ENCODE assay signal across 26 cellular contexts in genomic region chr20:8089668-8090067, GRCh38. TPM values are rescaled to one million over a fixed set of nuclear protein-coding genes. Genes with fewer than 3 reads are reported as not detected.
A peak's percentile ranks its signal among the peaks of the same experiment; 100 is the strongest.
DNase-seq lines count a peak whose midpoint lies in the region; ATAC-seq, FAIRE-seq and TF ChIP-seq lines count a peak whose summit lies in the region.
"Had no signal": no experiment of that assay in that cellular context is flagged by ENCODE, and none has a peak within 500 bp of the region (broad histone marks: within the 10 kb centered on the region; RNA-seq: fewer than 3 reads in every experiment).

No MANE protein-coding gene starts in this region.

- H3K27ac Mint-ChIP-seq in activated CD4-positive, alpha-beta memory T cell treated with anti-CD3 and anti-CD28 coated beads, Interleukin-2, amount 10 ng/mL, durations not matched to agents 7 days and 5 days = no peak overlapping the region
- H3K27ac Mint-ChIP-seq: CD4-positive, alpha-beta T cell; H9; HFFc6 had no signal

- H3K79me1 ChIP-seq in H1 (ENCODE audit: low read depth, low read length) = no peaks in the 10 kb centered on the region

- H3K9me3 ChIP-seq in H1 (ENCODE audit: insufficient read depth in 2 of 2, low read depth in 1 of 2, low read length in 1 of 2) (no peaks in the 10 kb centered on the region), mesodermal cell (ENCODE audit: control insufficient read depth, low read length) (no peaks in the 10 kb centered on the region), smooth muscle cell (replicated peaks; ENCODE audit: low read depth) (no peaks in the 10 kb centered on the region)
- H3K9me3 ChIP-seq: BLaER1 had no signal

- H3K79me2 ChIP-seq in H1 (ENCODE audit: control insufficient read depth in 1 of 2, insufficient read depth in 2 of 2, low read length in 2 of 2) (no peaks in the 10 kb centered on the region), smooth muscle cell (ENCODE audit: low read depth) (no peaks in the 10 kb centered on the region)

- no peak overlapping the region for H2BK5ac ChIP-seq in H1 (ENCODE audit: low read depth, low read length)

- no peaks in the 10 kb centered on the region for H3K4me1 Mint-ChIP-seq in activated CD4-positive, alpha-beta memory T cell treated with anti-CD3 and anti-CD28 coated beads, Interleukin-2, amount 10 ng/mL, durations not matched to agents 7 days and 5 days

- H3K4ac ChIP-seq in H1 (replicated peaks; ENCODE audit: insufficient read length, low read depth, low read length) = no peak overlapping the region

- H3K23ac ChIP-seq in H1 (ENCODE audit: insufficient read length) = no peak overlapping the region

- no peak overlapping the region for H3K9ac ChIP-seq in H1 (replicated peaks in 1 of 4; ENCODE audit: extremely low read depth in 1 of 4, low read depth in 3 of 4, low read length in 3 of 4)
- no peak overlapping the region for H3K9ac ChIP-seq in smooth muscle cell (ENCODE audit: low read depth)
- H3K9ac ChIP-seq: BLaER1 had no signal

- H3K4me1 ChIP-seq in H1 (replicated peaks in 1 of 4; ENCODE audit: control insufficient read depth in 3 of 4, insufficient read depth in 4 of 4, low read length in 3 of 4) = no peaks in the 10 kb centered on the region
- no peaks in the 10 kb centered on the region for H3K4me1 ChIP-seq in mesodermal cell (ENCODE audit: control insufficient read depth, insufficient read depth, low read length, poor library complexity, severe bottlenecking)
- peaks cover 6% of the 10 kb centered on the region for H3K4me1 ChIP-seq in smooth muscle cell (ENCODE audit: low read depth)
- H3K4me1 ChIP-seq: BLaER1 had no signal

- no peak overlapping the region for H2BK15ac ChIP-seq in H1 (ENCODE audit: low read length)

- H3K27me3 Mint-ChIP-seq in activated CD4-positive, alpha-beta memory T cell treated with anti-CD3 and anti-CD28 coated beads, Interleukin-2, amount 10 ng/mL, durations not matched to agents 7 days and 5 days = peaks cover 2% of the 10 kb centered on the region

- DNase-seq in NCI-H82 (lab: John Stamatoyannopoulos, UW) = peak; percentile 14
- DNase-seq in NCI-H82 treated with DMSO at 0.1 percent for 48 hours (lab: John Stamatoyannopoulos, UW; ENCODE audit: unreplicated experiment) = no peak
- no peak for DNase-seq in H1 (ENCODE audit: low read depth in 1 of 2, low spot score in 2 of 2)
- no peak for DNase-seq in smooth muscle cell (lab: John Stamatoyannopoulos, UW; ENCODE audit: unreplicated experiment)
- DNase-seq in activated CD4-positive, alpha-beta memory T cell treated with anti-CD3 and anti-CD28 coated beads, Interleukin-2, amount 10 ng/mL, durations not matched to agents 7 days and 5 days = no peak
- no peak for DNase-seq in MV-4-11 (lab: John Stamatoyannopoulos, UW)
- DNase-seq: ACHN; CD4-positive, alpha-beta T cell; COR-L47; DMS 273 treated with DMSO at 0.1 percent for 48 hours; DMS79 treated with DMSO at 0.1 percent for 48 hours; H9; HFFc6; KG1; NCI-H1092 treated with DMSO at 0.1 percent for 48 hours; NCI-H1436 treated with DMSO at 0.1 percent for 48 hours; NCI-H1930; NCI-H2227 treated with DMSO at 0.1 percent for 48 hours; NCI-H510A; NK-92 treated with Interleukin-12 subunit alpha and Interleukin-12 subunit beta, amount 100 ng/mL, for 24 hours; SHP77 treated with DMSO at 0.1 percent for 48 hours had no signal

- H3K36me3 Mint-ChIP-seq in activated CD4-positive, alpha-beta memory T cell treated with anti-CD3 and anti-CD28 coated beads, Interleukin-2, amount 10 ng/mL, durations not matched to agents 7 days and 5 days (ENCODE audit: low read depth) = no peaks in the 10 kb centered on the region

- H3K4me3 Mint-ChIP-seq in activated CD4-positive, alpha-beta memory T cell treated with anti-CD3 and anti-CD28 coated beads, Interleukin-2, amount 10 ng/mL, durations not matched to agents 7 days and 5 days = no peak overlapping the region
- H3K4me3 Mint-ChIP-seq: CD4-positive, alpha-beta T cell; H9; HFFc6 had no signal

- no peak overlapping the region for H3K14ac ChIP-seq in H1 (ENCODE audit: insufficient read length)

- no peak for TF ChIP-seq EP300 in H1 (IDR thresholded peaks at IDR 0.05; ENCODE audit: borderline replicate concordance in 1 of 2, low read depth in 2 of 2, low read length in 2 of 2)

- TF ChIP-seq POLR2A in H1 (IDR thresholded peaks at IDR 0.05; ENCODE audit: control extremely low read depth in 1 of 2, low read depth in 2 of 2, low read length in 2 of 2) = no peak

- no peak for TF ChIP-seq RAD21 in H1 (IDR thresholded peaks at IDR 0.05 in 1 of 2, conservative IDR thresholded peaks at IDR 0.05 in 1 of 2; ENCODE audit: low read depth in 2 of 2, low read length in 2 of 2)

- H3K9me3 Mint-ChIP-seq in activated CD4-positive, alpha-beta memory T cell treated with anti-CD3 and anti-CD28 coated beads, Interleukin-2, amount 10 ng/mL, durations not matched to agents 7 days and 5 days = no peaks in the 10 kb centered on the region
- H3K9me3 Mint-ChIP-seq: CD4-positive, alpha-beta T cell; H9; HFFc6 had no signal

- peak overlapping the region; percentile 10; the same call in 1 of the 2 replicates for H2AFZ ChIP-seq in H1 (ENCODE audit: low read length)
- H2AFZ ChIP-seq in smooth muscle cell (ENCODE audit: low read depth) = no peak overlapping the region

- H3K27me3 ChIP-seq in H1 (replicated peaks in 1 of 4; ENCODE audit: control insufficient read depth in 3 of 4, extremely low read depth in 1 of 4, insufficient read depth in 3 of 4, low read length in 3 of 4) (no peaks in the 10 kb centered on the region), smooth muscle cell (ENCODE audit: low read depth) (no peaks in the 10 kb centered on the region)
- H3K27me3 ChIP-seq: BLaER1 had no signal

- CTCF ChIA-PET in H1 (lab: Charles Lee; ENCODE audit: partially characterized antibody) = interaction anchor here (1.2 to 1.4 kb wide), 2 partner anchors 38 to 633 kb away, joined by 3 to 4 read pairs; no protein-coding TSS in a partner anchor
- CTCF ChIA-PET in activated CD4-positive, alpha-beta memory T cell treated with anti-CD3 and anti-CD28 coated beads, Interleukin-2, amount 10 ng/mL, durations not matched to agents 7 days and 5 days (lab: Charles Lee) = no interaction called here

- H4K8ac ChIP-seq in H1 (ENCODE audit: extremely low read depth, insufficient read depth, low read length) = no peak overlapping the region

- H3F3A ChIP-seq in smooth muscle cell (ENCODE audit: low read depth) = no peaks in the 10 kb centered on the region

- H2BK120ac ChIP-seq in H1 (replicated peaks; ENCODE audit: low read depth, low read length) = no peak overlapping the region

- no peak overlapping the region for H2BK12ac ChIP-seq in H1 (ENCODE audit: low read depth, low read length)

- H4K20me1 ChIP-seq in H1 (replicated peaks in 1 of 2; ENCODE audit: control insufficient read depth in 1 of 2, insufficient read depth in 2 of 2, low read length in 2 of 2) (no peaks in the 10 kb centered on the region), smooth muscle cell (ENCODE audit: low read depth) (no peaks in the 10 kb centered on the region)
- H4K20me1 ChIP-seq: BLaER1 had no signal

- no peak overlapping the region for H3K4me2 ChIP-seq in H1 (ENCODE audit: insufficient read depth in 1 of 2, low read depth in 2 of 2, low read length in 2 of 2)
- peak overlapping the region; percentile 42 for H3K4me2 ChIP-seq in smooth muscle cell
- H3K4me2 ChIP-seq: BLaER1 had no signal

- no peak overlapping the region for H4K91ac ChIP-seq in H1 (replicated peaks; ENCODE audit: insufficient read length, low read length)

- no peak for FAIRE-seq in H1 (lab: Jason Lieb, UNC)

- H3K18ac ChIP-seq in H1 (ENCODE audit: extremely low read depth, low read length) = no peak overlapping the region

- H3K56ac ChIP-seq in H1 (replicated peaks; ENCODE audit: insufficient read length, low read depth, low read length) = no peak overlapping the region

- TF ChIP-seq CTCF in H1 (IDR thresholded peaks at IDR 0.05; ENCODE audit: control extremely low read depth in 1 of 3, insufficient read depth in 1 of 3, low read depth in 1 of 3, low read length in 3 of 3) (no peak), smooth muscle cell (IDR thresholded peaks at IDR 0.05; ENCODE audit: borderline replicate concordance, insufficient read depth, poor library complexity, severe bottlenecking) (no peak)

- H3K36me3 ChIP-seq in H1 (ENCODE audit: control insufficient read depth in 2 of 4, insufficient read depth in 4 of 4, low read length in 3 of 4) (no peaks in the 10 kb centered on the region), mesodermal cell (ENCODE audit: control insufficient read depth, insufficient read depth, low read length) (no peaks in the 10 kb centered on the region), smooth muscle cell (ENCODE audit: low read depth) (no peaks in the 10 kb centered on the region)
- H3K36me3 ChIP-seq: BLaER1 had no signal

- H2AK5ac ChIP-seq in H1 (ENCODE audit: low read depth, low read length) = no peak overlapping the region

- no peak for ATAC-seq in HG02938 (IDR thresholded peaks at IDR 0.05; ENCODE audit: unreplicated experiment)

- H3K23me2 ChIP-seq in H1 (ENCODE audit: low read depth, low read length) = no peaks in the 10 kb centered on the region

- POLR2A ChIA-PET in H1 (lab: Charles Lee; ENCODE audit: partially characterized antibody) = no interaction called here
- POLR2A ChIA-PET in activated CD4-positive, alpha-beta memory T cell treated with anti-CD3 and anti-CD28 coated beads, Interleukin-2, amount 10 ng/mL, durations not matched to agents 7 days and 5 days (lab: Charles Lee) = no interaction called here

- WGBS in H1 (ENCODE audit: extremely low coverage in 1 of 2, insufficient coverage in 1 of 2, insufficient read length in 1 of 2, insufficient replicate concordance in 2 of 2, low coverage in 1 of 2, low lambda C conversion rate in 2 of 2, missing lambda C conversion rate in 1 of 2), 2 experiments = 84% methylated on average over 5 of the region's 5 CpGs; no CpG with 5 or more reads in 1 of the 2 experiments
- 56 to 72% methylated on average over 3 to 4 of the region's 5 CpGs for WGBS in mesodermal cell (ENCODE audit: insufficient coverage in 2 of 2), 2 experiments
- 22% methylated on average over 5 of the region's 5 CpGs for WGBS in smooth muscle cell (ENCODE audit: low lambda C conversion rate)

- H3K4me3 ChIP-seq in H1 (ENCODE audit: extremely low read depth in 1 of 4, insufficient read depth in 2 of 4, low read depth in 3 of 4, low read length in 4 of 4) = no peak overlapping the region
- H3K4me3 ChIP-seq in mesodermal cell (ENCODE audit: extremely low read depth, insufficient read depth, low read length, poor library complexity, severe bottlenecking) = no peak overlapping the region
- H3K4me3 ChIP-seq in smooth muscle cell = no peak overlapping the region
- H3K4me3 ChIP-seq: BLaER1 had no signal

- no peak overlapping the region for H3K27ac ChIP-seq in H1 (ENCODE audit: low read depth, low read length)
- H3K27ac ChIP-seq in mesodermal cell (ENCODE audit: low read depth, low read length, severe bottlenecking) = peak overlapping the region; percentile 55
- no peak overlapping the region for H3K27ac ChIP-seq in smooth muscle cell (ENCODE audit: low read depth)
- H3K27ac ChIP-seq: 22Rv1, BLaER1, RWPE1 had no signal

- H2BK20ac ChIP-seq in H1 (ENCODE audit: low read length) = no peak overlapping the region

- H4K5ac ChIP-seq in H1 (ENCODE audit: insufficient read length, low read depth, low read length) = no peak overlapping the region

RNA-seq across cellular contexts. Expression of gene PLCB1, which starts 42.4 kb away (rescaled TPM):
- 8.6 and 9.1 TPM in 2 replicates for total RNA-seq in H1 (2021; fragmentation: NEBNext Ultra II Directional; extraction: Animal tissue kit (Norgen Biotek cat#: 25700))
- polyA plus RNA-seq in H1 (2011; rRNA removed) (2.6 and 2.7 TPM in 2 replicates), smooth muscle cell (4.7 and 5.9 TPM in 2 replicates)
- polyA plus RNA-seq in H1 (2011; cell fraction: cytosol; rRNA removed) = 3.9 TPM
- 5.8 TPM for polyA plus RNA-seq in H1 (2011; cell fraction: nucleus; rRNA removed)
- 3.1 to 6.5 TPM (median 4.0 TPM) in 4 replicates for polyA plus RNA-seq in H1 (2012, experiment 1 of 2)
- 0.22 TPM for polyA plus RNA-seq in H1 (2012, experiment 2 of 2)
- polyA plus RNA-seq in H1 (2013, experiment 1 of 2) = 13.0 TPM
- polyA plus RNA-seq in H1 (2013, experiment 2 of 2) = 9.7 TPM
- 13.2 and 13.7 TPM in 2 replicates for polyA minus RNA-seq in H1 (2011; rRNA and poly(A)+ RNA removed)
- 5.4 TPM for polyA minus RNA-seq in H1 (2011; cell fraction: cytosol; rRNA and poly(A)+ RNA removed)
- polyA minus RNA-seq in H1 (2011; cell fraction: nucleus; rRNA and poly(A)+ RNA removed) = 55.0 TPM
- 9.8 TPM for polyA plus RNA-seq in mesodermal cell (2013, experiment 1 of 2)
- polyA plus RNA-seq in mesodermal cell (2013, experiment 2 of 2) = 8.7 TPM
- total RNA-seq in smooth muscle cell = 17.9 and 25.3 TPM in 2 replicates
- total RNA-seq in activated CD4-positive, alpha-beta memory T cell treated with anti-CD3 and anti-CD28 coated beads, Interleukin-2, amount 10 ng/mL, durations not matched to agents 7 days and 5 days = 1 to 10 TPM; 1.9 to 2.2 TPM
